ENCODE assay signal across 8 cellular contexts in the genomic region with DNA sequence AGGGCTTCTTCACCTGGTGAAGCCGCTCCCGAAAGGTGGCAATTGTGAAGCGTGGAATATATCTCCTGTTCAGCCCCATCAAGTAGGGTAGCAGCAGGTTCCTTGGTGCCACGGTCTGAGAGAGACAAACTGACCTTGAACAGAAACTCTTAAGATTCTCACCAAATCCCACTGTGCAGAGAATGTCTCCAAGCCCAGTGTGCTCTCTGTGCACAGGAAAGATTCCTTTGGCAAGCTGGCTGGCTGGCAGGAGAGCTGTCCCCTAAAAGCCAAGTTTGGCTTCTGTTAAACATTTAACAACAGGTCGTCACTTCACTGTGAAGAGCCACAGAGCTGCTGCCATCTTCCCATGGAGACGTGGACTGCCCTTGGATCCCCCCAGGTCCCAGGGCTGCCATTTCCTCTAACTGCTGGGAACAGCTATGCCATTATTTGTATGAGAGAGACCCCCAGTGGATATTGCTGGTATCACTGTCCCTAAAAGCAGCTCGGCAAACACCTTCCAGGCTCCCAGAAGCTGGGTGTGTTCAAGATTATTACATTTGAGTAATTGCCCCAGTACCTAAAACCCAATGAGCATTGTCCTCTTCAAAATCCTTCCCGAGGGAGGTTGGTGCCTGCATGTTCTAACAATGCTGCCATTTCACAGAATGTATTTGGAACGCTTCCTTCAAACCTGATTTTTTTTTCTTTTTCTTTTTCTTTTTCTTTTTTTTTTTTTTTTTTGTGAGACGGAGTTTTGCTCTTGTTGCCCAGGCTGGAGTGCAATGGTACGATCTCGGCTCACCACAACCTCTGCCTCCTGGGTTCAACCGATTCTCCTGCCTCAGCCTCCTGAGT.
DNase-seq lines count a peak whose midpoint lies in the region; ATAC-seq and TF ChIP-seq lines count a peak whose summit lies in the region.

No MANE protein-coding gene starts in this region.

- H3K27me3 ChIP-seq in lung (ENCODE audit: control insufficient read depth, insufficient read depth) (no peaks in the 10 kb centered on the region), suprapubic skin (no peaks in the 10 kb centered on the region)

- peak; percentile 65 for DNase-seq in GM12865 (ENCODE audit: low read depth)
- DNase-seq in NCI-H2196 treated with DMSO at 0.1 percent for 48 hours (lab: John Stamatoyannopoulos, UW; ENCODE audit: unreplicated experiment): peak; percentile 45
- peak; percentile 75 for DNase-seq in ecto neural progenitor cell (ENCODE audit: low spot score)
- DNase-seq in lung (ENCODE audit: low spot score): peak; percentile 54
- no peak for DNase-seq in suprapubic skin (ENCODE audit: low spot score in 2 of 2)

- H3K4me1 ChIP-seq in lung (ENCODE audit: control insufficient read depth in 2 of 2, insufficient read depth in 2 of 2, low read length in 2 of 2) (peaks cover 4 to 8% of the 10 kb centered on the region in 2 donors), suprapubic skin (peaks cover 57% of the 10 kb centered on the region)

- H3K27ac ChIP-seq in 22Rv1: no peak overlapping the region
- peak overlapping the region; percentile 1 to 34 for H3K27ac ChIP-seq in lung (ENCODE audit: low read depth in 1 of 2, low read length in 1 of 2)
- H3K27ac ChIP-seq in suprapubic skin: no peak overlapping the region

- no peak for TF ChIP-seq EP300 in suprapubic skin (IDR thresholded peaks at IDR 0.05)

- H3K9me3 ChIP-seq in lung (ENCODE audit: control insufficient read depth in 2 of 2, insufficient read depth in 1 of 2, low read length in 1 of 2) (no peaks in the 10 kb centered on the region), suprapubic skin (no peaks in the 10 kb centered on the region)

- H3K4me3 ChIP-seq in GM12865 (ENCODE audit: low read depth, low read length): no peak overlapping the region
- no peak overlapping the region for H3K4me3 ChIP-seq in WI38 (ENCODE audit: low read depth, low read length)
- H3K4me3 ChIP-seq in lung: no peak overlapping the region
- H3K4me3 ChIP-seq in suprapubic skin: no peak overlapping the region

- TF ChIP-seq POLR2A in suprapubic skin (IDR thresholded peaks at IDR 0.05): no peak

- TF ChIP-seq CTCF in 22Rv1 (IDR thresholded peaks at IDR 0.05): peak; percentile 80
- TF ChIP-seq CTCF in GM12865 (IDR thresholded peaks at IDR 0.05; ENCODE audit: insufficient read depth, low read depth, low read length, missing control alignments): peak; percentile 72
- TF ChIP-seq CTCF in WI38 (IDR thresholded peaks at IDR 0.05; ENCODE audit: low read depth, low read length): peak; percentile 78
- peak; percentile 86 for TF ChIP-seq CTCF in lung (IDR thresholded peaks at IDR 0.05; ENCODE audit: control extremely low read depth, extremely low read depth)
- peak; percentile 76 to 88 for TF ChIP-seq CTCF in suprapubic skin (IDR thresholded peaks at IDR 0.05)

- H3K36me3 ChIP-seq in lung (ENCODE audit: control insufficient read depth in 2 of 2, insufficient read depth in 2 of 2, low read length in 2 of 2): no peaks in the 10 kb centered on the region
- no peaks in the 10 kb centered on the region for H3K36me3 ChIP-seq in suprapubic skin

- 60 to 71% methylated on average over 13 of the region's 13 CpGs for WGBS in lung, 2 donors
- WGBS in suprapubic skin: 52% methylated on average over 13 of the region's 13 CpGs

- ATAC-seq in HG03103 (IDR thresholded peaks at IDR 0.05; ENCODE audit: low read depth, unreplicated experiment) (peak; percentile 69), lung (ENCODE audit: insufficient read depth, low FRiP score) (no peak)

Comparison
In these comparisons a context has a peak if more than half of its experiments do, and no peak if none do; other contexts are left out.
1. H3K27ac ChIP-seq: peak in lung (2 of 2); none in 22Rv1 (single experiment) and suprapubic skin (single experiment).
2. DNase-seq: peak in GM12865 (single experiment), NCI-H2196 treated with DMSO at 0.1 percent for 48 hours (single experiment), ecto neural progenitor cell (single experiment) and lung (single experiment); none in suprapubic skin (0 of 2).
3. Peak in every context shown above with its lines, with median percentiles within 50 percentile points of each other: CTCF ChIP-seq.